ENCODE assay signal across 1 cellular context in genomic region chr6:7198833-7199800, GRCh38.
TF ChIP-seq lines count a peak whose summit lies in the region.

No MANE protein-coding gene starts in this region.

TF ChIP-seq in K562, 482 proteins besides CTCF, POLR2A, EP300 and RAD21 (continued from another document and continues in another):
- TF ChIP-seq CEBPB (tag; IDR thresholded peaks at IDR 0.05), result peak; percentile 89
- TF ChIP-seq DIDO1 (tag; IDR thresholded peaks at IDR 0.05; ENCODE audit: low read depth), result no peak
- 0 out of 2 replicates have a peak, but pooled peaks have one; percentile 39 for TF ChIP-seq POLR2AphosphoS2 (IDR thresholded peaks at IDR 0.05; ENCODE audit: low read length)
- TF ChIP-seq ZNF561 (CRISPR knock-in tag; conservative IDR thresholded peaks at IDR 0.05), result no peak
- TF ChIP-seq SPI1 (IDR thresholded peaks at IDR 0.05; ENCODE audit: borderline replicate concordance, low read depth, low read length), result no peak
- TF ChIP-seq FOXK1 (CRISPR knock-in tag; IDR thresholded peaks at IDR 0.05; ENCODE audit: borderline replicate concordance), result no peak
- TF ChIP-seq, protein P1, sequence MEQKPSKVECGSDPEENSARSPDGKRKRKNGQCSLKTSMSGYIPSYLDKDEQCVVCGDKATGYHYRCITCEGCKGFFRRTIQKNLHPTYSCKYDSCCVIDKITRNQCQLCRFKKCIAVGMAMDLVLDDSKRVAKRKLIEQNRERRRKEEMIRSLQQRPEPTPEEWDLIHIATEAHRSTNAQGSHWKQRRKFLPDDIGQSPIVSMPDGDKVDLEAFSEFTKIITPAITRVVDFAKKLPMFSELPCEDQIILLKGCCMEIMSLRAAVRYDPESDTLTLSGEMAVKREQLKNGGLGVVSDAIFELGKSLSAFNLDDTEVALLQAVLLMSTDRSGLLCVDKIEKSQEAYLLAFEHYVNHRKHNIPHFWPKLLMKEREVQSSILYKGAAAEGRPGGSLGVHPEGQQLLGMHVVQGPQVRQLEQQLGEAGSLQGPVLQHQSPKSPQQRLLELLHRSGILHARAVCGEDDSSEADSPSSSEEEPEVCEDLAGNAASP (IDR thresholded peaks at IDR 0.05), result no peak
- TF ChIP-seq, protein P2, sequence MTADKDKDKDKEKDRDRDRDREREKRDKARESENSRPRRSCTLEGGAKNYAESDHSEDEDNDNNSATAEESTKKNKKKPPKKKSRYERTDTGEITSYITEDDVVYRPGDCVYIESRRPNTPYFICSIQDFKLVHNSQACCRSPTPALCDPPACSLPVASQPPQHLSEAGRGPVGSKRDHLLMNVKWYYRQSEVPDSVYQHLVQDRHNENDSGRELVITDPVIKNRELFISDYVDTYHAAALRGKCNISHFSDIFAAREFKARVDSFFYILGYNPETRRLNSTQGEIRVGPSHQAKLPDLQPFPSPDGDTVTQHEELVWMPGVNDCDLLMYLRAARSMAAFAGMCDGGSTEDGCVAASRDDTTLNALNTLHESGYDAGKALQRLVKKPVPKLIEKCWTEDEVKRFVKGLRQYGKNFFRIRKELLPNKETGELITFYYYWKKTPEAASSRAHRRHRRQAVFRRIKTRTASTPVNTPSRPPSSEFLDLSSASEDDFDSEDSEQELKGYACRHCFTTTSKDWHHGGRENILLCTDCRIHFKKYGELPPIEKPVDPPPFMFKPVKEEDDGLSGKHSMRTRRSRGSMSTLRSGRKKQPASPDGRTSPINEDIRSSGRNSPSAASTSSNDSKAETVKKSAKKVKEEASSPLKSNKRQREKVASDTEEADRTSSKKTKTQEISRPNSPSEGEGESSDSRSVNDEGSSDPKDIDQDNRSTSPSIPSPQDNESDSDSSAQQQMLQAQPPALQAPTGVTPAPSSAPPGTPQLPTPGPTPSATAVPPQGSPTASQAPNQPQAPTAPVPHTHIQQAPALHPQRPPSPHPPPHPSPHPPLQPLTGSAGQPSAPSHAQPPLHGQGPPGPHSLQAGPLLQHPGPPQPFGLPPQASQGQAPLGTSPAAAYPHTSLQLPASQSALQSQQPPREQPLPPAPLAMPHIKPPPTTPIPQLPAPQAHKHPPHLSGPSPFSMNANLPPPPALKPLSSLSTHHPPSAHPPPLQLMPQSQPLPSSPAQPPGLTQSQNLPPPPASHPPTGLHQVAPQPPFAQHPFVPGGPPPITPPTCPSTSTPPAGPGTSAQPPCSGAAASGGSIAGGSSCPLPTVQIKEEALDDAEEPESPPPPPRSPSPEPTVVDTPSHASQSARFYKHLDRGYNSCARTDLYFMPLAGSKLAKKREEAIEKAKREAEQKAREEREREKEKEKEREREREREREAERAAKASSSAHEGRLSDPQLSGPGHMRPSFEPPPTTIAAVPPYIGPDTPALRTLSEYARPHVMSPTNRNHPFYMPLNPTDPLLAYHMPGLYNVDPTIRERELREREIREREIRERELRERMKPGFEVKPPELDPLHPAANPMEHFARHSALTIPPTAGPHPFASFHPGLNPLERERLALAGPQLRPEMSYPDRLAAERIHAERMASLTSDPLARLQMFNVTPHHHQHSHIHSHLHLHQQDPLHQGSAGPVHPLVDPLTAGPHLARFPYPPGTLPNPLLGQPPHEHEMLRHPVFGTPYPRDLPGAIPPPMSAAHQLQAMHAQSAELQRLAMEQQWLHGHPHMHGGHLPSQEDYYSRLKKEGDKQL (CRISPR knock-in tag; IDR thresholded peaks at IDR 0.05; ENCODE audit: borderline replicate concordance), result no peak
- TF ChIP-seq CHD1 (IDR thresholded peaks at IDR 0.05; ENCODE audit: low read length), result peak; percentile 6
- no peak for TF ChIP-seq ETS2 (tag; IDR thresholded peaks at IDR 0.05; ENCODE audit: borderline replicate concordance, poor library complexity, severe bottlenecking)
- peak; percentile 31; the same call in 1 of the 2 replicates for TF ChIP-seq ZNF23 (CRISPR knock-in tag; IDR thresholded peaks at IDR 0.05)
- TF ChIP-seq CEBPZ (IDR thresholded peaks at IDR 0.05; ENCODE audit: borderline replicate concordance, low read depth, low read length), result no peak
- TF ChIP-seq TAF15 (IDR thresholded peaks at IDR 0.05; ENCODE audit: low read depth, low read length), result no peak
- TF ChIP-seq, protein P3, sequence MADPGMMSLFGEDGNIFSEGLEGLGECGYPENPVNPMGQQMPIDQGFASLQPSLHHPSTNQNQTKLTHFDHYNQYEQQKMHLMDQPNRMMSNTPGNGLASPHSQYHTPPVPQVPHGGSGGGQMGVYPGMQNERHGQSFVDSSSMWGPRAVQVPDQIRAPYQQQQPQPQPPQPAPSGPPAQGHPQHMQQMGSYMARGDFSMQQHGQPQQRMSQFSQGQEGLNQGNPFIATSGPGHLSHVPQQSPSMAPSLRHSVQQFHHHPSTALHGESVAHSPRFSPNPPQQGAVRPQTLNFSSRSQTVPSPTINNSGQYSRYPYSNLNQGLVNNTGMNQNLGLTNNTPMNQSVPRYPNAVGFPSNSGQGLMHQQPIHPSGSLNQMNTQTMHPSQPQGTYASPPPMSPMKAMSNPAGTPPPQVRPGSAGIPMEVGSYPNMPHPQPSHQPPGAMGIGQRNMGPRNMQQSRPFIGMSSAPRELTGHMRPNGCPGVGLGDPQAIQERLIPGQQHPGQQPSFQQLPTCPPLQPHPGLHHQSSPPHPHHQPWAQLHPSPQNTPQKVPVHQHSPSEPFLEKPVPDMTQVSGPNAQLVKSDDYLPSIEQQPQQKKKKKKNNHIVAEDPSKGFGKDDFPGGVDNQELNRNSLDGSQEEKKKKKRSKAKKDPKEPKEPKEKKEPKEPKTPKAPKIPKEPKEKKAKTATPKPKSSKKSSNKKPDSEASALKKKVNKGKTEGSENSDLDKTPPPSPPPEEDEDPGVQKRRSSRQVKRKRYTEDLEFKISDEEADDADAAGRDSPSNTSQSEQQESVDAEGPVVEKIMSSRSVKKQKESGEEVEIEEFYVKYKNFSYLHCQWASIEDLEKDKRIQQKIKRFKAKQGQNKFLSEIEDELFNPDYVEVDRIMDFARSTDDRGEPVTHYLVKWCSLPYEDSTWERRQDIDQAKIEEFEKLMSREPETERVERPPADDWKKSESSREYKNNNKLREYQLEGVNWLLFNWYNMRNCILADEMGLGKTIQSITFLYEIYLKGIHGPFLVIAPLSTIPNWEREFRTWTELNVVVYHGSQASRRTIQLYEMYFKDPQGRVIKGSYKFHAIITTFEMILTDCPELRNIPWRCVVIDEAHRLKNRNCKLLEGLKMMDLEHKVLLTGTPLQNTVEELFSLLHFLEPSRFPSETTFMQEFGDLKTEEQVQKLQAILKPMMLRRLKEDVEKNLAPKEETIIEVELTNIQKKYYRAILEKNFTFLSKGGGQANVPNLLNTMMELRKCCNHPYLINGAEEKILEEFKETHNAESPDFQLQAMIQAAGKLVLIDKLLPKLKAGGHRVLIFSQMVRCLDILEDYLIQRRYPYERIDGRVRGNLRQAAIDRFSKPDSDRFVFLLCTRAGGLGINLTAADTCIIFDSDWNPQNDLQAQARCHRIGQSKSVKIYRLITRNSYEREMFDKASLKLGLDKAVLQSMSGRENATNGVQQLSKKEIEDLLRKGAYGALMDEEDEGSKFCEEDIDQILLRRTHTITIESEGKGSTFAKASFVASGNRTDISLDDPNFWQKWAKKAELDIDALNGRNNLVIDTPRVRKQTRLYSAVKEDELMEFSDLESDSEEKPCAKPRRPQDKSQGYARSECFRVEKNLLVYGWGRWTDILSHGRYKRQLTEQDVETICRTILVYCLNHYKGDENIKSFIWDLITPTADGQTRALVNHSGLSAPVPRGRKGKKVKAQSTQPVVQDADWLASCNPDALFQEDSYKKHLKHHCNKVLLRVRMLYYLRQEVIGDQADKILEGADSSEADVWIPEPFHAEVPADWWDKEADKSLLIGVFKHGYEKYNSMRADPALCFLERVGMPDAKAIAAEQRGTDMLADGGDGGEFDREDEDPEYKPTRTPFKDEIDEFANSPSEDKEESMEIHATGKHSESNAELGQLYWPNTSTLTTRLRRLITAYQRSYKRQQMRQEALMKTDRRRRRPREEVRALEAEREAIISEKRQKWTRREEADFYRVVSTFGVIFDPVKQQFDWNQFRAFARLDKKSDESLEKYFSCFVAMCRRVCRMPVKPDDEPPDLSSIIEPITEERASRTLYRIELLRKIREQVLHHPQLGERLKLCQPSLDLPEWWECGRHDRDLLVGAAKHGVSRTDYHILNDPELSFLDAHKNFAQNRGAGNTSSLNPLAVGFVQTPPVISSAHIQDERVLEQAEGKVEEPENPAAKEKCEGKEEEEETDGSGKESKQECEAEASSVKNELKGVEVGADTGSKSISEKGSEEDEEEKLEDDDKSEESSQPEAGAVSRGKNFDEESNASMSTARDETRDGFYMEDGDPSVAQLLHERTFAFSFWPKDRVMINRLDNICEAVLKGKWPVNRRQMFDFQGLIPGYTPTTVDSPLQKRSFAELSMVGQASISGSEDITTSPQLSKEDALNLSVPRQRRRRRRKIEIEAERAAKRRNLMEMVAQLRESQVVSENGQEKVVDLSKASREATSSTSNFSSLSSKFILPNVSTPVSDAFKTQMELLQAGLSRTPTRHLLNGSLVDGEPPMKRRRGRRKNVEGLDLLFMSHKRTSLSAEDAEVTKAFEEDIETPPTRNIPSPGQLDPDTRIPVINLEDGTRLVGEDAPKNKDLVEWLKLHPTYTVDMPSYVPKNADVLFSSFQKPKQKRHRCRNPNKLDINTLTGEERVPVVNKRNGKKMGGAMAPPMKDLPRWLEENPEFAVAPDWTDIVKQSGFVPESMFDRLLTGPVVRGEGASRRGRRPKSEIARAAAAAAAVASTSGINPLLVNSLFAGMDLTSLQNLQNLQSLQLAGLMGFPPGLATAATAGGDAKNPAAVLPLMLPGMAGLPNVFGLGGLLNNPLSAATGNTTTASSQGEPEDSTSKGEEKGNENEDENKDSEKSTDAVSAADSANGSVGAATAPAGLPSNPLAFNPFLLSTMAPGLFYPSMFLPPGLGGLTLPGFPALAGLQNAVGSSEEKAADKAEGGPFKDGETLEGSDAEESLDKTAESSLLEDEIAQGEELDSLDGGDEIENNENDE (IDR thresholded peaks at IDR 0.05; ENCODE audit: low read depth, low read length), result no peak
- TF ChIP-seq, protein P4, sequence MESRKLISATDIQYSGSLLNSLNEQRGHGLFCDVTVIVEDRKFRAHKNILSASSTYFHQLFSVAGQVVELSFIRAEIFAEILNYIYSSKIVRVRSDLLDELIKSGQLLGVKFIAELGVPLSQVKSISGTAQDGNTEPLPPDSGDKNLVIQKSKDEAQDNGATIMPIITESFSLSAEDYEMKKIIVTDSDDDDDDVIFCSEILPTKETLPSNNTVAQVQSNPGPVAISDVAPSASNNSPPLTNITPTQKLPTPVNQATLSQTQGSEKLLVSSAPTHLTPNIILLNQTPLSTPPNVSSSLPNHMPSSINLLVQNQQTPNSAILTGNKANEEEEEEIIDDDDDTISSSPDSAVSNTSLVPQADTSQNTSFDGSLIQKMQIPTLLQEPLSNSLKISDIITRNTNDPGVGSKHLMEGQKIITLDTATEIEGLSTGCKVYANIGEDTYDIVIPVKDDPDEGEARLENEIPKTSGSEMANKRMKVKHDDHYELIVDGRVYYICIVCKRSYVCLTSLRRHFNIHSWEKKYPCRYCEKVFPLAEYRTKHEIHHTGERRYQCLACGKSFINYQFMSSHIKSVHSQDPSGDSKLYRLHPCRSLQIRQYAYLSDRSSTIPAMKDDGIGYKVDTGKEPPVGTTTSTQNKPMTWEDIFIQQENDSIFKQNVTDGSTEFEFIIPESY (CRISPR knock-in tag; IDR thresholded peaks at IDR 0.05), result no peak
- TF ChIP-seq NCOA6 (IDR thresholded peaks at IDR 0.05), result no peak; the same call in 1 of the 2 replicates
- TF ChIP-seq ZFP36 (IDR thresholded peaks at IDR 0.05; ENCODE audit: low read depth, low read length, partially characterized antibody), result no peak
- TF ChIP-seq ZNF785 (CRISPR knock-in tag; IDR thresholded peaks at IDR 0.05), result no peak
- TF ChIP-seq, protein P5, sequence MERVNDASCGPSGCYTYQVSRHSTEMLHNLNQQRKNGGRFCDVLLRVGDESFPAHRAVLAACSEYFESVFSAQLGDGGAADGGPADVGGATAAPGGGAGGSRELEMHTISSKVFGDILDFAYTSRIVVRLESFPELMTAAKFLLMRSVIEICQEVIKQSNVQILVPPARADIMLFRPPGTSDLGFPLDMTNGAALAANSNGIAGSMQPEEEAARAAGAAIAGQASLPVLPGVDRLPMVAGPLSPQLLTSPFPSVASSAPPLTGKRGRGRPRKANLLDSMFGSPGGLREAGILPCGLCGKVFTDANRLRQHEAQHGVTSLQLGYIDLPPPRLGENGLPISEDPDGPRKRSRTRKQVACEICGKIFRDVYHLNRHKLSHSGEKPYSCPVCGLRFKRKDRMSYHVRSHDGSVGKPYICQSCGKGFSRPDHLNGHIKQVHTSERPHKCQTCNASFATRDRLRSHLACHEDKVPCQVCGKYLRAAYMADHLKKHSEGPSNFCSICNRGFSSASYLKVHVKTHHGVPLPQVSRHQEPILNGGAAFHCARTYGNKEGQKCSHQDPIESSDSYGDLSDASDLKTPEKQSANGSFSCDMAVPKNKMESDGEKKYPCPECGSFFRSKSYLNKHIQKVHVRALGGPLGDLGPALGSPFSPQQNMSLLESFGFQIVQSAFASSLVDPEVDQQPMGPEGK (CRISPR knock-in tag; IDR thresholded peaks at IDR 0.05; ENCODE audit: borderline replicate concordance), result no peak
